ENCODE assay signal across 2 cellular contexts in the genomic region with DNA sequence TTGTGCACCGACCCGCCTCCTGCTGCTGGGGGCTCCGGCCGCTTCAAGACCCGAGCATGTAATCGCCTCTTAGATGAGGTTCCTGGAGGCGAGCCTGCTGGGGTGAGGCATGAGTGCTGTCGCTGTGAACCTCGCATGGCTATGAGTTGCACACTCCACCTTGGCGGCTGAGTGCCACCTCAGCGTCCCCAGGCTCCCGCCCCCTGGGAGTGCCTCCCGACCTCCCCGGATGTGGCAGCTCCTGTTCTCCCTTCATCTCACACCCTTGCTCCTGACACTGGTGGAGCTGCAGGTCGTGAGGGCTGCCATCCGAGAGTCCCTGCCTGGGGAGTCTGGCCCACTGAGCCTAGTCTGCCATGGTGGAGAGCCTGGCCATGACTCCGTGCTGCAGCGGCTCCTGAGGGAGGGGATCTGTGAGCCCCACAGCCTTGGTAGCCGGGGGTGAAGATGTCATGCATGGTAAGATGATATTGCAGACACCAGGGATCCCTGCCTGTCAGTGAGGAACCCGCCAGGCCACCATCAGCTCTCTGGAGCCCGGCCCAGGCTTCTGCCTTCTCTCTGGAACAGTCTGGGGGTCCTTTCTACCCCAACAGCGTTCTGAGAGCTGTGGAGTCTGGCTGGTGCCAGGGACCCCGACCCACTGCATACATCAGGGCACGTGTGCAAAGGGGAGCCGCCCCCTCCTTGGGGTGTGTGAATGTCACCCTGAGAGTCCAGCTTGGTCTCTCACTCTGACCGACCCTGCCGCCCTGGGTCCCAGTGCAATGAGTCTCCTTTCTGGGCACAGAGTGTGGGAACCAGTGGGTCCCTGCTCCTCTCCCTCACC.
TF ChIP-seq lines count a peak whose summit lies in the region.

No MANE protein-coding gene starts in this region.

TF ChIP-seq in IMR-90, 13 proteins besides CTCF, POLR2A, EP300 and RAD21 (continued from another document):
- no peak for TF ChIP-seq FOS (IDR thresholded peaks at IDR 0.05; ENCODE audit: low read depth, low read length)
- no peak for TF ChIP-seq MXI1 (IDR thresholded peaks at IDR 0.05; ENCODE audit: borderline replicate concordance, low read depth, low read length)
- TF ChIP-seq, protein P1, sequence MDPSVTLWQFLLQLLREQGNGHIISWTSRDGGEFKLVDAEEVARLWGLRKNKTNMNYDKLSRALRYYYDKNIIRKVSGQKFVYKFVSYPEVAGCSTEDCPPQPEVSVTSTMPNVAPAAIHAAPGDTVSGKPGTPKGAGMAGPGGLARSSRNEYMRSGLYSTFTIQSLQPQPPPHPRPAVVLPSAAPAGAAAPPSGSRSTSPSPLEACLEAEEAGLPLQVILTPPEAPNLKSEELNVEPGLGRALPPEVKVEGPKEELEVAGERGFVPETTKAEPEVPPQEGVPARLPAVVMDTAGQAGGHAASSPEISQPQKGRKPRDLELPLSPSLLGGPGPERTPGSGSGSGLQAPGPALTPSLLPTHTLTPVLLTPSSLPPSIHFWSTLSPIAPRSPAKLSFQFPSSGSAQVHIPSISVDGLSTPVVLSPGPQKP (IDR thresholded peaks at IDR 0.05; ENCODE audit: borderline replicate concordance, low read depth, low read length), result no peak

TF ChIP-seq in WTC11, 78 proteins besides CTCF, POLR2A, EP300 and RAD21:
- TF ChIP-seq MXD4 (CRISPR knock-in tag; IDR thresholded peaks at IDR 0.05; ENCODE audit: borderline replicate concordance) (no peak), CBFB (CRISPR knock-in tag; IDR thresholded peaks at IDR 0.05; ENCODE audit: low read depth) (no peak), MYBL2 (CRISPR knock-in tag; IDR thresholded peaks at IDR 0.05) (no peak)
- TF ChIP-seq, protein P2, sequence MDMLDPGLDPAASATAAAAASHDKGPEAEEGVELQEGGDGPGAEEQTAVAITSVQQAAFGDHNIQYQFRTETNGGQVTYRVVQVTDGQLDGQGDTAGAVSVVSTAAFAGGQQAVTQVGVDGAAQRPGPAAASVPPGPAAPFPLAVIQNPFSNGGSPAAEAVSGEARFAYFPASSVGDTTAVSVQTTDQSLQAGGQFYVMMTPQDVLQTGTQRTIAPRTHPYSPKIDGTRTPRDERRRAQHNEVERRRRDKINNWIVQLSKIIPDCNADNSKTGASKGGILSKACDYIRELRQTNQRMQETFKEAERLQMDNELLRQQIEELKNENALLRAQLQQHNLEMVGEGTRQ (CRISPR knock-in tag; IDR thresholded peaks at IDR 0.05), result no peak
- TF ChIP-seq, protein P3, sequence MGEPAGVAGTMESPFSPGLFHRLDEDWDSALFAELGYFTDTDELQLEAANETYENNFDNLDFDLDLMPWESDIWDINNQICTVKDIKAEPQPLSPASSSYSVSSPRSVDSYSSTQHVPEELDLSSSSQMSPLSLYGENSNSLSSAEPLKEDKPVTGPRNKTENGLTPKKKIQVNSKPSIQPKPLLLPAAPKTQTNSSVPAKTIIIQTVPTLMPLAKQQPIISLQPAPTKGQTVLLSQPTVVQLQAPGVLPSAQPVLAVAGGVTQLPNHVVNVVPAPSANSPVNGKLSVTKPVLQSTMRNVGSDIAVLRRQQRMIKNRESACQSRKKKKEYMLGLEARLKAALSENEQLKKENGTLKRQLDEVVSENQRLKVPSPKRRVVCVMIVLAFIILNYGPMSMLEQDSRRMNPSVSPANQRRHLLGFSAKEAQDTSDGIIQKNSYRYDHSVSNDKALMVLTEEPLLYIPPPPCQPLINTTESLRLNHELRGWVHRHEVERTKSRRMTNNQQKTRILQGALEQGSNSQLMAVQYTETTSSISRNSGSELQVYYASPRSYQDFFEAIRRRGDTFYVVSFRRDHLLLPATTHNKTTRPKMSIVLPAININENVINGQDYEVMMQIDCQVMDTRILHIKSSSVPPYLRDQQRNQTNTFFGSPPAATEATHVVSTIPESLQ (CRISPR knock-in tag; IDR thresholded peaks at IDR 0.05), result no peak
TF ChIP-seq in WTC11: peak in this region for 0.
